In the genomic region with DNA sequence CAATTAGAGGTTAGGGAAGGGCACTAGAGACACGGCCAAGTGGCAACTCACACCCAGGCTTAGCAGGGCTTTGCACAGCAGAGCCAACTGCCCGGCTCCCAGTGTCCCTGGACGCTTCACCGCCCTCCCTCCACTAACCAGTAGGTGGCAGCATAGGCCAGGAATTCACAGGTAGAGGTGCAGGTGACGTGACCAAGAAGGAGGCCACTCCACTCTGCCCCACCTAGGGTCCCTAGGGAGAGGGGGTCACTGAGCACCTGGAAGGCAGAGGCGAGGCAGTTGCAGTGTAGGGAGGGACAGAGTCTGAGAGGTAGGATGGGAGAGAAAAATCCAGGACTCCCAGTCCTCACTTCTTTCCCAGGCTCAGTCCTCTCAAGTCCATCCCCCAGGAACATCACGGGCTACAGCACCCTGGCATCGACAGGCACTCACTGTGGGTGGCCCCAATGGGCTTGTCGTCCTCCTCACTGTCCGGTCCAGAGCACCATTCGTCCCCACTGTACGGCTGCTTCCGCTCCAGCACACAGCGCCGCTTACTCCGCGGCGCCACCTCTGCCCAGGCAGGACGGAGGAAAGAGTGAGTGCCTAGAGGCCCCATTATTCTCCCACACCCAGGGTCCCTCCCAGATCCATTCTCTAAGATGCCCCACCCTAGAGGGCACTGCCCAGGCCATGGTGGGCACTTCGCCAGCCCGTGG, we compare ENCODE assay signal across 8 cellular contexts. TPM values are rescaled to one million over a fixed set of nuclear protein-coding genes. Genes with fewer than 3 reads are reported as not detected.
DNase-seq lines count a peak whose midpoint lies in the region; ATAC-seq and TF ChIP-seq lines count a peak whose summit lies in the region.

No MANE protein-coding gene starts in this region.

- no peaks in the 10 kb centered on the region for H3K27me3 Mint-ChIP-seq in natural killer cell (ENCODE audit: low read depth in 2 of 2)

- H3K4me2 ChIP-seq in OCI-LY1 (ENCODE audit: low read length) = peak overlapping the region; percentile 29; the same call in 1 of the 2 replicates

- H2AFZ ChIP-seq in OCI-LY1 (ENCODE audit: low read length) = no peak overlapping the region

- peaks cover 36 to 49% of the 10 kb centered on the region in 2 donors for H3K4me1 Mint-ChIP-seq in natural killer cell

- no peaks in the 10 kb centered on the region for H3K9me3 Mint-ChIP-seq in natural killer cell

- H3K9me2 ChIP-seq in OCI-LY1 (ENCODE audit: low read depth, low read length) = no peaks in the 10 kb centered on the region

- WGBS in esophagus squamous epithelium, 2 donors = 10 to 36% methylated on average over 8 to 16 of the region's 21 CpGs

- H3K27ac ChIP-seq in HL-60 (replicated peaks) (no peak overlapping the region), OCI-LY1 (ENCODE audit: low read depth, low read length, poor library complexity, severe bottlenecking) (no peak overlapping the region), esophagus squamous epithelium (peak overlapping the region; percentile 73 to 100 (median 85))

- no peak overlapping the region for H3K9ac ChIP-seq in OCI-LY1 (ENCODE audit: low read length)

- peak overlapping the region; percentile 86 to 90 for H3K27ac Mint-ChIP-seq in natural killer cell

- H3K36me3 ChIP-seq in OCI-LY1 (ENCODE audit: insufficient read depth, low read length) (no peaks in the 10 kb centered on the region), esophagus squamous epithelium (peaks cover 21 to 70% (median 27%) of the 10 kb centered on the region in 3 donors)

- H4K20me1 ChIP-seq in OCI-LY1 (ENCODE audit: insufficient read depth, low read length) = no peaks in the 10 kb centered on the region

- H3K4me3 Mint-ChIP-seq in natural killer cell = peak overlapping the region; percentile 6

- intact Hi-C loops in esophagus squamous epithelium (cut with DNase I) = loop anchor here (10.0 kb wide), 1 partner anchor 48 kb away; a partner anchor contains a TSS
- intact Hi-C loops in natural killer cell (cut with micrococcal nuclease) = loop anchor here (1.0 kb wide), 2 partner anchors 23 to 49 kb away; a partner anchor contains a TSS

- peaks cover 11% of the 10 kb centered on the region for H3K36me3 Mint-ChIP-seq in natural killer cell

- H3K4me1 ChIP-seq in OCI-LY1 (ENCODE audit: insufficient read depth, low read length, severe bottlenecking) (peaks cover 33% of the 10 kb centered on the region), esophagus squamous epithelium (peaks cover 49 to 76% (median 52%) of the 10 kb centered on the region in 3 donors)

- H3K27me3 ChIP-seq in HL-60 (ENCODE audit: insufficient read depth, poor library complexity, severe bottlenecking) (no peaks in the 10 kb centered on the region), OCI-LY1 (ENCODE audit: insufficient read depth, low read length) (no peaks in the 10 kb centered on the region), esophagus squamous epithelium (no peaks in the 10 kb centered on the region)

- no peaks in the 10 kb centered on the region for H3K79me2 ChIP-seq in OCI-LY1 (ENCODE audit: insufficient read depth, low read length)

- peak; percentile 94 for TF ChIP-seq CTCF in HL-60 (IDR thresholded peaks at IDR 0.05; ENCODE audit: insufficient read depth, low read length)
- peak; percentile 75 for TF ChIP-seq CTCF in OCI-LY1 (IDR thresholded peaks at IDR 0.05; ENCODE audit: low read length)
- peak; percentile 87 to 98 (median 96) for TF ChIP-seq CTCF in esophagus squamous epithelium (IDR thresholded peaks at IDR 0.05)
- TF ChIP-seq CTCF in natural killer cell (IDR thresholded peaks at IDR 0.05) = peak; percentile 79

- peak; percentile 20 for DNase-seq in NCI-H1694 (lab: John Stamatoyannopoulos, UW)
- no peak for DNase-seq in NCI-H1694 treated with DMSO at 0.1 percent for 48 hours (lab: John Stamatoyannopoulos, UW)
- DNase-seq in HL-60 (ENCODE audit: low read depth in 1 of 2, low spot score in 1 of 2) = peak in 1 of 2 experiments; percentile 84
- DNase-seq in activated T-cell treated with anti-CD3 and anti-CD28 coated beads for 48 hours (ENCODE audit: low read depth) = peak; percentile 80
- no peak for DNase-seq in esophagus squamous epithelium (lab: John Stamatoyannopoulos, UW)
- peak; percentile 84 for DNase-seq in natural killer cell
- DNase-seq in stimulated activated naive CD8-positive, alpha-beta T cell treated with anti-CD3 and anti-CD28 coated beads, Interleukin-15, Interleukin-2, amounts not matched to agents 100 U/mL and 50 U/mL, for 24 hours = peak; percentile 89

- peak; percentile 48 to 80 (median 61) for ATAC-seq in natural killer cell
- ATAC-seq in stimulated activated naive CD8-positive, alpha-beta T cell treated with anti-CD3 and anti-CD28 coated beads, Interleukin-15, Interleukin-2, amounts not matched to agents 100 U/mL and 50 U/mL, for 24 hours = peak; percentile 67

- H3K9me3 ChIP-seq in OCI-LY1 (ENCODE audit: low read length) (no peaks in the 10 kb centered on the region), esophagus squamous epithelium (no peaks in the 10 kb centered on the region)

- TF ChIP-seq POLR2A in esophagus squamous epithelium (IDR thresholded peaks at IDR 0.05) = no peak

- no peaks in the 10 kb centered on the region for H3F3A ChIP-seq in OCI-LY1 (ENCODE audit: insufficient read depth, low read length)

- H3K4me3 ChIP-seq in HL-60 (replicated peaks; ENCODE audit: insufficient read depth, low read length) (no peak overlapping the region), OCI-LY1 (ENCODE audit: low read depth, low read length, poor library complexity, severe bottlenecking) (no peak overlapping the region), esophagus squamous epithelium (peak overlapping the region in 1 of 4 donors; percentile 7)

RNA-seq across cellular contexts. Expression of a gene that starts 18.5 kb away (rescaled TPM):
- 10 to 100 TPM; 16.4 to 29.6 (median 18.9) TPM for total RNA-seq in esophagus squamous epithelium
- total RNA-seq in natural killer cell = 100 to 1,000 TPM; 221 to 255 (median 234) TPM

RNA-seq across cellular contexts. Expression of a gene that starts 23.5 kb away (rescaled TPM):
- under 1 TPM in 1 of 4 donors, not detected in 3; 0.06 TPM for total RNA-seq in esophagus squamous epithelium
- total RNA-seq in natural killer cell = 1 to 10 TPM in 1 of 3 donors, under 1 TPM in 2; 0.56 to 1.3 (median 0.86) TPM

RNA-seq across cellular contexts. Expression of a gene that starts 48.9 kb away (rescaled TPM):
- total RNA-seq in esophagus squamous epithelium (under 1 TPM in 1 of 4 donors, not detected in 3; 0.57 TPM), natural killer cell (under 1 TPM in 2 of 3 donors, not detected in 1; 0.40 to 0.41 TPM)

Comparison
In these comparisons a context has a peak if more than half of its experiments do, and no peak if none do; other contexts are left out.
1. DNase-seq: peak in NCI-H1694 (single experiment), activated T-cell treated with anti-CD3 and anti-CD28 coated beads for 48 hours (single experiment), natural killer cell (single experiment) and stimulated activated naive CD8-positive, alpha-beta T cell treated with anti-CD3 and anti-CD28 coated beads, Interleukin-15, Interleukin-2, amounts not matched to agents 100 U/mL and 50 U/mL, for 24 hours (single experiment); none in NCI-H1694 treated with DMSO at 0.1 percent for 48 hours (single experiment) and esophagus squamous epithelium (single experiment).
2. H3K27ac ChIP-seq: peak in esophagus squamous epithelium (4 of 4); none in HL-60 (single experiment) and OCI-LY1 (single experiment).
3. RNA of a gene that starts 18.5 kb away (total RNA-seq): 221 to 255 TPM in natural killer cell; 16.4 to 29.6 TPM in esophagus squamous epithelium; every median in the first group is over 4 times any median in the second.
4. Peak in every context shown above with its lines, with median percentiles within 50 percentile points of each other: CTCF ChIP-seq.